In genomic region chr19:31567776-31568175, GRCh38 we compare ENCODE assay signal across 24 cellular contexts.
"Had no signal": no experiment of that assay in that cellular context is flagged by ENCODE, and none has a peak within 500 bp of the region (broad histone marks: within the 10 kb centered on the region; RNA-seq: fewer than 3 reads in every experiment).

No MANE protein-coding gene starts in this region.

- H3K9ac ChIP-seq: KMS-11 had no signal

- H3K36me3 ChIP-seq: SJSA1 had no signal

- H3K4me3 ChIP-seq: K562, SJSA1, SK-N-MC had no signal

- H3K9me3 ChIP-seq: SJSA1 had no signal

- FAIRE-seq: HTR-8/SVneo, K562, RCC 7860 had no signal

- DNase-seq: Kasumi-1, MM.1S, NCI-H1092 treated with DMSO at 0.1 percent for 48 hours, NCI-H1436, NCI-H187, NCI-H2029, NCI-H2081 treated with DMSO at 0.1 percent for 48 hours, NCI-H2171, NCI-H226, NCI-H446, NCI-H510A, NCI-H524 treated with DMSO at 0.1 percent for 48 hours, NCI-H69, NCI-H774, Right ventricle myocardium superior, RPMI8226, SIG-M5 had no signal

- H3K27ac ChIP-seq: HL-60, KMS-11, SJSA1, SK-N-MC had no signal

- H3K27me3 ChIP-seq: SJSA1 had no signal

- H3K4me2 ChIP-seq: KMS-11 had no signal

- ATAC-seq: K562 had no signal
